ENCODE assay signal across 2 cellular contexts in genomic region chr2:104873689-104874054, GRCh38.
TF ChIP-seq lines count a peak whose summit lies in the region.

No MANE protein-coding gene starts in this region.

TF ChIP-seq in A549, 52 proteins besides CTCF, POLR2A, EP300 and RAD21 (continued from another document):
- no peak for TF ChIP-seq EHF (CRISPR knock-in tag; IDR thresholded peaks at IDR 0.05)
- TF ChIP-seq ZFP36 (IDR thresholded peaks at IDR 0.05; ENCODE audit: borderline replicate concordance, partially characterized antibody), result no peak
- no peak for TF ChIP-seq JUN (IDR thresholded peaks at IDR 0.05)
- no peak for TF ChIP-seq ESRRA (IDR thresholded peaks at IDR 0.05; ENCODE audit: borderline replicate concordance, low read length)
- no peak for TF ChIP-seq HDAC2 (IDR thresholded peaks at IDR 0.05)
- no peak for TF ChIP-seq HOXB13 (CRISPR knock-in tag; IDR thresholded peaks at IDR 0.05; ENCODE audit: low read depth)
- TF ChIP-seq RFX5 (IDR thresholded peaks at IDR 0.05), result no peak
- TF ChIP-seq CEBPB (IDR thresholded peaks at IDR 0.05), result no peak
- TF ChIP-seq HMGXB4 (CRISPR knock-in tag; IDR thresholded peaks at IDR 0.05; ENCODE audit: borderline replicate concordance), result no peak
- TF ChIP-seq, protein P1, sequence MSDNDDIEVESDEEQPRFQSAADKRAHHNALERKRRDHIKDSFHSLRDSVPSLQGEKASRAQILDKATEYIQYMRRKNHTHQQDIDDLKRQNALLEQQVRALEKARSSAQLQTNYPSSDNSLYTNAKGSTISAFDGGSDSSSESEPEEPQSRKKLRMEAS (IDR thresholded peaks at IDR 0.05), result no peak

TF ChIP-seq in WTC11, 78 proteins besides CTCF, POLR2A, EP300 and RAD21 (continued from another document):
- TF ChIP-seq AR (CRISPR knock-in tag; IDR thresholded peaks at IDR 0.05), result no peak
- no peak for TF ChIP-seq JAZF1 (CRISPR knock-in tag; IDR thresholded peaks at IDR 0.05)
- no peak for TF ChIP-seq PRRX2 (CRISPR knock-in tag; IDR thresholded peaks at IDR 0.05)
- TF ChIP-seq, protein P2, sequence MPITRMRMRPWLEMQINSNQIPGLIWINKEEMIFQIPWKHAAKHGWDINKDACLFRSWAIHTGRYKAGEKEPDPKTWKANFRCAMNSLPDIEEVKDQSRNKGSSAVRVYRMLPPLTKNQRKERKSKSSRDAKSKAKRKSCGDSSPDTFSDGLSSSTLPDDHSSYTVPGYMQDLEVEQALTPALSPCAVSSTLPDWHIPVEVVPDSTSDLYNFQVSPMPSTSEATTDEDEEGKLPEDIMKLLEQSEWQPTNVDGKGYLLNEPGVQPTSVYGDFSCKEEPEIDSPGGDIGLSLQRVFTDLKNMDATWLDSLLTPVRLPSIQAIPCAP (CRISPR knock-in tag; IDR thresholded peaks at IDR 0.05), result no peak
- TF ChIP-seq ZNF423 (CRISPR knock-in tag; IDR thresholded peaks at IDR 0.05), result no peak
- TF ChIP-seq SMAD3 (CRISPR knock-in tag; IDR thresholded peaks at IDR 0.05; ENCODE audit: borderline replicate concordance), result no peak
- TF ChIP-seq GRHL2 (CRISPR knock-in tag; IDR thresholded peaks at IDR 0.05; ENCODE audit: insufficient replicate concordance, severe bottlenecking), result no peak
- TF ChIP-seq NFATC4 (CRISPR knock-in tag; IDR thresholded peaks at IDR 0.05), result no peak
- no peak for TF ChIP-seq NR3C1 (CRISPR knock-in tag; conservative IDR thresholded peaks at IDR 0.05; ENCODE audit: low read depth)
- TF ChIP-seq ZBTB21 (CRISPR knock-in tag; IDR thresholded peaks at IDR 0.05; ENCODE audit: borderline replicate concordance), result no peak
- TF ChIP-seq EMX1 (CRISPR knock-in tag; IDR thresholded peaks at IDR 0.05), result no peak
- no peak for TF ChIP-seq GTF2I (CRISPR knock-in tag; conservative IDR thresholded peaks at IDR 0.05)
- no peak for TF ChIP-seq NFE2L1 (CRISPR knock-in tag; IDR thresholded peaks at IDR 0.05)
- TF ChIP-seq ZNF281 (CRISPR knock-in tag; IDR thresholded peaks at IDR 0.05), result no peak
- TF ChIP-seq, protein P3, sequence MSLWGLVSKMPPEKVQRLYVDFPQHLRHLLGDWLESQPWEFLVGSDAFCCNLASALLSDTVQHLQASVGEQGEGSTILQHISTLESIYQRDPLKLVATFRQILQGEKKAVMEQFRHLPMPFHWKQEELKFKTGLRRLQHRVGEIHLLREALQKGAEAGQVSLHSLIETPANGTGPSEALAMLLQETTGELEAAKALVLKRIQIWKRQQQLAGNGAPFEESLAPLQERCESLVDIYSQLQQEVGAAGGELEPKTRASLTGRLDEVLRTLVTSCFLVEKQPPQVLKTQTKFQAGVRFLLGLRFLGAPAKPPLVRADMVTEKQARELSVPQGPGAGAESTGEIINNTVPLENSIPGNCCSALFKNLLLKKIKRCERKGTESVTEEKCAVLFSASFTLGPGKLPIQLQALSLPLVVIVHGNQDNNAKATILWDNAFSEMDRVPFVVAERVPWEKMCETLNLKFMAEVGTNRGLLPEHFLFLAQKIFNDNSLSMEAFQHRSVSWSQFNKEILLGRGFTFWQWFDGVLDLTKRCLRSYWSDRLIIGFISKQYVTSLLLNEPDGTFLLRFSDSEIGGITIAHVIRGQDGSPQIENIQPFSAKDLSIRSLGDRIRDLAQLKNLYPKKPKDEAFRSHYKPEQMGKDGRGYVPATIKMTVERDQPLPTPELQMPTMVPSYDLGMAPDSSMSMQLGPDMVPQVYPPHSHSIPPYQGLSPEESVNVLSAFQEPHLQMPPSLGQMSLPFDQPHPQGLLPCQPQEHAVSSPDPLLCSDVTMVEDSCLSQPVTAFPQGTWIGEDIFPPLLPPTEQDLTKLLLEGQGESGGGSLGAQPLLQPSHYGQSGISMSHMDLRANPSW (CRISPR knock-in tag; conservative IDR thresholded peaks at IDR 0.05; ENCODE audit: low read depth), result no peak
TF ChIP-seq in WTC11: peak in this region for 0.
